Comparison of ENCODE assay signal across 8 cellular contexts in the genomic region with DNA sequence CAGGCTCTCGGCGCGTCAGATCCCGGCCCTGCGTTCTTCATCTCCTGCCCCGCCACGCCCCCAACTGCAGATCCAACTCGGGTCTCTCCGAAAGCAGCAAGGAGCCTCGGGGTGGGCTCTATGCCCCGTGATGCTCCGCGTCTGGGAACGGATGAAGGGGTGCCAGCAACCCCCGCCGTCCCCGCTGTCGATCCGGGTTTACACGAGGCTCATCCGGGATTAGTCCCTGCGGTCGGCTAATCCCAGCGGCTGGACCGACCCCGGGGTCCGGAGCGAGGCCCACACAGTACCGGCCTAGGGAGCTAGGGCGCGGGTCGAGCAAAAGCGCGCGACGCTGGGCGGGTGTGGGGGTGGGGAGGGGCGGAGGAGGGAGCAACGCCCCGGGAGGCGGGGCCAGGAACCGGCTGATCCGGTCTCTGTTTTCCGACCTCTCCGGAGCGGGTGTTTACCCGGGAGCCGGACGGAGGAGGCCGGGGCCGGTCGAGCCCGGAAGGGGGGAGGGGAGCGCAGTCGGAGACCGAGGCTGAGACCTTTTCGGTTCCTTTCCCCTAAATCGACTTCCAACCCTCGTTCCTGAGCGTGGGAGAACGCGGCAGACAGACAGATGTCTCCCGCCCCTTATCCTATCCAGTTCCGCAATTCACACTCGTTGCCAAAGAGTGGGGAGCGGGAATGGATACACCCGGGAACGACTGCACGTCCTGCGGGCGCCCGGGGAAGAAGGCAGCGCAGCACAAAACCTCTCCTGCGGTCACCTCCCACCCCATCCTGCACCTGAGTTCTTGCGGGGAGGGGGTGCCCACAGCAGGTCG. TPM values are rescaled to one million over a fixed set of nuclear protein-coding genes. Genes with fewer than 3 reads are reported as not detected.
DNase-seq lines count a peak whose midpoint lies in the region; ATAC-seq and TF ChIP-seq lines count a peak whose summit lies in the region.

No MANE protein-coding gene starts in this region.

- H3K4me3 Mint-ChIP-seq in activated CD4-positive, alpha-beta memory T cell treated with anti-CD3 and anti-CD28 coated beads for 36 hours: peak overlapping the region; percentile 81

- peaks cover 16% of the 10 kb centered on the region for H3K4me1 Mint-ChIP-seq in activated CD4-positive, alpha-beta memory T cell treated with anti-CD3 and anti-CD28 coated beads for 36 hours (ENCODE audit: low read depth)

- no peaks in the 10 kb centered on the region for H3K9me3 Mint-ChIP-seq in activated CD4-positive, alpha-beta memory T cell treated with anti-CD3 and anti-CD28 coated beads for 36 hours

- H3K9ac ChIP-seq in duodenal mucosa (ENCODE audit: low read depth in 1 of 2, low read length in 2 of 2): peak overlapping the region; percentile 91 to 97

- no peaks in the 10 kb centered on the region for H3K9me3 ChIP-seq in duodenal mucosa (ENCODE audit: control insufficient read depth in 1 of 2, low read length in 2 of 2)
- no peaks in the 10 kb centered on the region for H3K9me3 ChIP-seq in lower lobe of right lung

- peaks cover 34 to 44% of the 10 kb centered on the region in 2 donors for H3K4me1 ChIP-seq in duodenal mucosa (ENCODE audit: control insufficient read depth in 1 of 2, insufficient read depth in 2 of 2, low read length in 2 of 2)
- H3K4me1 ChIP-seq in lower lobe of right lung: peaks cover 43% of the 10 kb centered on the region

- POLR2A ChIA-PET in AG04449 (lab: Yijun Ruan, JAX): no interaction called here
- POLR2A ChIA-PET in activated CD4-positive, alpha-beta memory T cell treated with anti-CD3 and anti-CD28 coated beads for 36 hours (lab: Charles Lee): no interaction called here

- peak overlapping the region; percentile 85 for H3K27ac Mint-ChIP-seq in activated CD4-positive, alpha-beta memory T cell treated with anti-CD3 and anti-CD28 coated beads for 36 hours

- H3K4me3 ChIP-seq in AG04449 (ENCODE audit: low read depth, low read length) (peak overlapping the region; percentile 74), duodenal mucosa (ENCODE audit: low read depth in 1 of 2, low read length in 2 of 2) (peak overlapping the region; percentile 86 to 87), lower lobe of right lung (peak overlapping the region; percentile 85)

- intact Hi-C loops in activated CD4-positive, alpha-beta memory T cell treated with anti-CD3 and anti-CD28 coated beads for 36 hours (cut with micrococcal nuclease): loop anchor here (1.0 kb wide), 1 partner anchor 30 kb away; no protein-coding TSS in a partner anchor
- intact Hi-C loops in lower lobe of right lung (cut with DNase I): no loop called here

- H3K36me3 ChIP-seq in duodenal mucosa (ENCODE audit: control insufficient read depth in 1 of 2, insufficient read depth in 2 of 2, low read length in 2 of 2): peaks cover 0 to 6% of the 10 kb centered on the region in 2 donors
- H3K36me3 ChIP-seq in lower lobe of right lung: no peaks in the 10 kb centered on the region

- H3K27ac ChIP-seq in duodenal mucosa (ENCODE audit: low read depth, low read length): peak overlapping the region; percentile 97
- peak overlapping the region; percentile 97 for H3K27ac ChIP-seq in lower lobe of right lung

- no peaks in the 10 kb centered on the region for H3K27me3 ChIP-seq in duodenal mucosa (ENCODE audit: control insufficient read depth in 1 of 2, insufficient read depth in 2 of 2, low read length in 2 of 2)
- H3K27me3 ChIP-seq in lower lobe of right lung (ENCODE audit: low read depth): no peaks in the 10 kb centered on the region

- DNase-seq in AG04449 (ENCODE audit: low read depth, low spot score) (no peak), NCI-H510A (lab: John Stamatoyannopoulos, UW) (peak; percentile 84), lower lobe of right lung (peak; percentile 93)
- DNase-seq in activated CD4-positive, alpha-beta memory T cell treated with anti-CD3 and anti-CD28 coated beads for 36 hours: peak; percentile 84
- peak; percentile 26 to 56 (median 42) for DNase-seq in stimulated activated CD4-positive, alpha-beta T cell treated with anti-CD3 and anti-CD28 coated beads, TNF-alpha, amount 100 ng/mL, for 1 hour (ENCODE audit: low read depth in 3 of 3, low spot score in 1 of 3)

- CTCF ChIA-PET in AG04449 (lab: Yijun Ruan, JAX): interaction anchor here (0.7 to 2.2 kb wide), 6 partner anchors 30 to 148 kb away, joined by 3 to 13 read pairs (median 4); no protein-coding TSS in a partner anchor
- CTCF ChIA-PET in activated CD4-positive, alpha-beta memory T cell treated with anti-CD3 and anti-CD28 coated beads for 36 hours (lab: Charles Lee): interaction anchor here (0.8 to 2.7 kb wide), 3 partner anchors 30 to 157 kb away, joined by 3 to 15 read pairs (median 6); no protein-coding TSS in a partner anchor

- peak; percentile 54 for ATAC-seq in GM18870 (IDR thresholded peaks at IDR 0.05; ENCODE audit: unreplicated experiment)
- peak; percentile 62 for ATAC-seq in HG03139 (IDR thresholded peaks at IDR 0.05; ENCODE audit: unreplicated experiment)
- ATAC-seq in lower lobe of right lung: peak; percentile 94

- H3K36me3 Mint-ChIP-seq in activated CD4-positive, alpha-beta memory T cell treated with anti-CD3 and anti-CD28 coated beads for 36 hours: no peaks in the 10 kb centered on the region

- H3K27me3 Mint-ChIP-seq in activated CD4-positive, alpha-beta memory T cell treated with anti-CD3 and anti-CD28 coated beads for 36 hours: no peaks in the 10 kb centered on the region

- no peak for TF ChIP-seq CTCF in AG04449 (IDR thresholded peaks at IDR 0.05; ENCODE audit: insufficient read depth, low read length, missing control alignments)
- TF ChIP-seq CTCF in lower lobe of right lung (IDR thresholded peaks at IDR 0.05): no peak

RNA-seq across cellular contexts. Expression of a gene that starts 28.6 kb away (rescaled TPM):
- not detected for total RNA-seq in activated CD4-positive, alpha-beta memory T cell treated with anti-CD3 and anti-CD28 coated beads for 36 hours
- total RNA-seq in lower lobe of right lung: 55.7 TPM

Comparison
In these comparisons a context has a peak if more than half of its experiments do, and no peak if none do; other contexts are left out.
1. RNA of a gene that starts 28.6 kb away (total RNA-seq): 55.7 TPM in lower lobe of right lung (single experiment); not detected in activated CD4-positive, alpha-beta memory T cell treated with anti-CD3 and anti-CD28 coated beads for 36 hours; every median in the first group is over 10 times any median in the second.
2. Peak in every context shown above with its lines, with median percentiles within 50 percentile points of each other: H3K4me3 ChIP-seq and ATAC-seq.